In genomic region chr7:37284805-37285211, GRCh38 we compare ENCODE assay signal across 8 cellular contexts.
A peak's percentile ranks its signal among the peaks of the same experiment; 100 is the strongest.
DNase-seq lines count a peak whose midpoint lies in the region; ATAC-seq and TF ChIP-seq lines count a peak whose summit lies in the region.

No MANE protein-coding gene starts in this region.

- no peaks in the 10 kb centered on the region for H3F3A ChIP-seq in neural progenitor cell (ENCODE audit: low read depth)

- H2AFZ ChIP-seq in neural progenitor cell (replicated peaks) = peak overlapping the region; percentile 22

- POLR2A ChIA-PET in activated CD8-positive, alpha-beta T cell treated with anti-CD3 and anti-CD28 coated beads, Interleukin-2, amount 10 ng/mL, durations not matched to agents 7 days and 5 days (lab: Charles Lee) = no interaction called here

- H3K4me3 ChIP-seq in esophagus squamous epithelium (no peak overlapping the region), neural progenitor cell (no peak overlapping the region), vagina (no peak overlapping the region)

- TF ChIP-seq CTCF in esophagus squamous epithelium (IDR thresholded peaks at IDR 0.05) = peak in 5 of 6 experiments; percentile 26 to 49 (median 41)
- peak; percentile 97 for TF ChIP-seq CTCF in neural progenitor cell (IDR thresholded peaks at IDR 0.05)
- TF ChIP-seq CTCF in vagina (IDR thresholded peaks at IDR 0.05) = peak in 2 of 3 experiments; percentile 4 to 60

- H3K4me3 Mint-ChIP-seq in activated CD8-positive, alpha-beta T cell treated with anti-CD3 and anti-CD28 coated beads, Interleukin-2, amount 10 ng/mL, durations not matched to agents 7 days and 5 days = no peak overlapping the region
- no peak overlapping the region for H3K4me3 Mint-ChIP-seq in neural progenitor cell

- no peaks in the 10 kb centered on the region for H4K20me1 ChIP-seq in neural progenitor cell (ENCODE audit: low read depth)

- no peak for TF ChIP-seq POLR2A in esophagus squamous epithelium (IDR thresholded peaks at IDR 0.05)
- TF ChIP-seq POLR2A in vagina (IDR thresholded peaks at IDR 0.05) = no peak

- no peak overlapping the region for H3K9ac ChIP-seq in neural progenitor cell

- H3K4me1 ChIP-seq in esophagus squamous epithelium = peaks cover 0 to 49% (median 17%) of the 10 kb centered on the region in 3 donors
- H3K4me1 ChIP-seq in neural progenitor cell = peaks cover 7% of the 10 kb centered on the region
- H3K4me1 ChIP-seq in vagina = peaks cover 64% of the 10 kb centered on the region

- no peaks in the 10 kb centered on the region for H3K9me3 ChIP-seq in esophagus squamous epithelium
- H3K9me3 ChIP-seq in neural progenitor cell (ENCODE audit: low read depth) = no peaks in the 10 kb centered on the region
- H3K9me3 ChIP-seq in vagina = no peaks in the 10 kb centered on the region

- H3K27ac ChIP-seq in esophagus squamous epithelium = peak overlapping the region in 1 of 4 donors; percentile 17
- no peak overlapping the region for H3K27ac ChIP-seq in neural progenitor cell
- H3K27ac ChIP-seq in vagina = peak overlapping the region; percentile 29

- no peaks in the 10 kb centered on the region for H3K36me3 ChIP-seq in esophagus squamous epithelium
- no peaks in the 10 kb centered on the region for H3K36me3 ChIP-seq in neural progenitor cell
- no peaks in the 10 kb centered on the region for H3K36me3 ChIP-seq in vagina

- no peak for ATAC-seq in activated CD8-positive, alpha-beta T cell treated with anti-CD3 and anti-CD28 coated beads, Interleukin-2, amount 10 ng/mL, durations not matched to agents 7 days and 5 days

- H3K27ac Mint-ChIP-seq in activated CD8-positive, alpha-beta T cell treated with anti-CD3 and anti-CD28 coated beads, Interleukin-2, amount 10 ng/mL, durations not matched to agents 7 days and 5 days = no peak overlapping the region
- no peak overlapping the region for H3K27ac Mint-ChIP-seq in neural progenitor cell

- DNase-seq in NCI-H2029 (lab: John Stamatoyannopoulos, UW) = peak; percentile 5
- no peak for DNase-seq in NCI-H2029 treated with DMSO at 0.1 percent for 48 hours (lab: John Stamatoyannopoulos, UW)
- peak; percentile 54 for DNase-seq in NCI-H1105 treated with DMSO at 0.1 percent for 48 hours (lab: John Stamatoyannopoulos, UW)
- peak; percentile 49 for DNase-seq in activated CD8-positive, alpha-beta T cell treated with anti-CD3 and anti-CD28 coated beads, Interleukin-2, amount 10 ng/mL, durations not matched to agents 7 days and 5 days
- DNase-seq in esophagus squamous epithelium (lab: John Stamatoyannopoulos, UW) = no peak
- peak; percentile 66 for DNase-seq in neural progenitor cell (ENCODE audit: low spot score)
- DNase-seq in vagina (ENCODE audit: extremely low spot score in 2 of 2) = peak in 1 of 2 donors; percentile 86
- DNase-seq in GM03348 (ENCODE audit: low spot score) = no peak

- H3K79me2 ChIP-seq in neural progenitor cell (ENCODE audit: low read depth) = no peaks in the 10 kb centered on the region

- H3K27me3 ChIP-seq in esophagus squamous epithelium (no peaks in the 10 kb centered on the region), neural progenitor cell (no peaks in the 10 kb centered on the region), vagina (no peaks in the 10 kb centered on the region)

- H3K4me2 ChIP-seq in neural progenitor cell = no peak overlapping the region

- peaks cover 26% of the 10 kb centered on the region for H3K4me1 Mint-ChIP-seq in activated CD8-positive, alpha-beta T cell treated with anti-CD3 and anti-CD28 coated beads, Interleukin-2, amount 10 ng/mL, durations not matched to agents 7 days and 5 days (ENCODE audit: low read depth)
- H3K4me1 Mint-ChIP-seq in neural progenitor cell = peaks cover 18% of the 10 kb centered on the region

- intact Hi-C loops in esophagus squamous epithelium (cut with DNase I) = no loop called here
- intact Hi-C loops in vagina (cut with DNase I) = loop anchor here (10.0 kb wide), 1 partner anchor 160 kb away; the partner anchor contains the start of gene ELMO1

- H3K9me3 Mint-ChIP-seq in activated CD8-positive, alpha-beta T cell treated with anti-CD3 and anti-CD28 coated beads, Interleukin-2, amount 10 ng/mL, durations not matched to agents 7 days and 5 days (ENCODE audit: insufficient read depth) = no peaks in the 10 kb centered on the region
- peaks cover 5% of the 10 kb centered on the region for H3K9me3 Mint-ChIP-seq in neural progenitor cell

- H3K27me3 Mint-ChIP-seq in activated CD8-positive, alpha-beta T cell treated with anti-CD3 and anti-CD28 coated beads, Interleukin-2, amount 10 ng/mL, durations not matched to agents 7 days and 5 days (ENCODE audit: low read depth) = no peaks in the 10 kb centered on the region
- H3K27me3 Mint-ChIP-seq in neural progenitor cell (ENCODE audit: insufficient read depth, low read depth) = peaks cover 7% of the 10 kb centered on the region

- WGBS in esophagus squamous epithelium, 2 donors = 64 to 65% methylated on average over 6 of the region's 6 CpGs

- CTCF ChIA-PET in activated CD8-positive, alpha-beta T cell treated with anti-CD3 and anti-CD28 coated beads, Interleukin-2, amount 10 ng/mL, durations not matched to agents 7 days and 5 days (lab: Charles Lee) = interaction anchor here (0.6 to 4.9 kb wide), 25 partner anchors 10 to 837 kb away, joined by 3 to 64 read pairs (median 5); partner anchors contain the start of gene ELMO1

- peaks cover 2% of the 10 kb centered on the region for H3K36me3 Mint-ChIP-seq in activated CD8-positive, alpha-beta T cell treated with anti-CD3 and anti-CD28 coated beads, Interleukin-2, amount 10 ng/mL, durations not matched to agents 7 days and 5 days (ENCODE audit: low read depth)
- H3K36me3 Mint-ChIP-seq in neural progenitor cell = peaks cover 3% of the 10 kb centered on the region

Comparison
In these comparisons a context has a peak if more than half of its experiments do, and no peak if none do; other contexts are left out.
1. DNase-seq: peak in NCI-H2029 (single experiment), NCI-H1105 treated with DMSO at 0.1 percent for 48 hours (single experiment), activated CD8-positive, alpha-beta T cell treated with anti-CD3 and anti-CD28 coated beads, Interleukin-2, amount 10 ng/mL, durations not matched to agents 7 days and 5 days (single experiment) and neural progenitor cell (single experiment); none in NCI-H2029 treated with DMSO at 0.1 percent for 48 hours (single experiment), esophagus squamous epithelium (single experiment) and GM03348 (single experiment).
2. CTCF ChIP-seq: peak in every context shown above with its lines; median percentile 97 in neural progenitor cell; 41 in esophagus squamous epithelium; 32 in vagina.